In the genomic region with DNA sequence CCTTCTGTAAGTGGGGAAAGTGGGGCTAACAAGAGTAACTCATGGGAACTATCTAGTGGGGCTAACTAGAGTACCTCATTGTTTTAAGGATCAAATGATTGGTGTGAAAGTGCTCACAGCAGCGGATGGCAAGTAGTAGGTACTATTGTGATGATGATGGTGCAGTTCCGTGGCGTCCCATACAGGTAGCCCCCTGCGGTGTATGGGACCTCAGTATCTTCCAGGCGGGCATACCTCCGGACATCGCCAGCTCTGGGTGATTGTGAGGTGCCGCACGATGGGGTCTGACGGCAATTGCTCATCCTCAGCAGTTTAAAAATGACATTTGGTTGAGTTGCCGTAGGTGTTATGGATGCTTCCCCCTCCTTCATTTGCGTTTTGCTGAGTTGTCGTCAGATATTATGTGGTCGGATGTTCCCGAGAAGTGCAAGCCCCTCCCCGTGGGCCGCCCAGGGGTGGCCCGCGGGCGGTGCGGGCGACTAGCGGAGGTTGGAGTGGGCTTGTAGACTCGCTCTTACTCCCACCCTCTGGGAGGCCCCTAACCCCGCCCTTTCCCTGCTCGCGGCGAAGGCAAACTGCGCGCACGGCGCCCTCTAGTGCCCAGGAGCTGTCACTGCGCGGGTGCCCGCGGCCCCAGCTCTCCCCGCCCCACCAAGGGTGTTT, we compare ENCODE assay signal across 8 cellular contexts. TPM values are rescaled to one million over a fixed set of nuclear protein-coding genes. Genes with fewer than 3 reads are reported as not detected.
DNase-seq lines count a peak whose midpoint lies in the region; ATAC-seq and TF ChIP-seq lines count a peak whose summit lies in the region.

No MANE protein-coding gene starts in this region.

- H3K36me3 Mint-ChIP-seq in activated naive CD4-positive, alpha-beta T cell treated with anti-CD3 and anti-CD28 coated beads, Interleukin-2, amount 50 U/mL, for 24 hours: no peaks in the 10 kb centered on the region

- no peak overlapping the region for H3K9ac ChIP-seq in SK-N-SH

- no peaks in the 10 kb centered on the region for H4K20me1 ChIP-seq in SK-N-SH (ENCODE audit: insufficient read depth)

- no peaks in the 10 kb centered on the region for H3K4me1 Mint-ChIP-seq in activated naive CD4-positive, alpha-beta T cell treated with anti-CD3 and anti-CD28 coated beads, Interleukin-2, amount 50 U/mL, for 24 hours

- 4% methylated on average over 29 of the region's 37 CpGs for WGBS in SK-N-SH (ENCODE audit: low lambda C conversion rate)
- WGBS in urinary bladder: 1% methylated on average over 37 of the region's 37 CpGs

- no peak overlapping the region for H3K27ac Mint-ChIP-seq in activated naive CD4-positive, alpha-beta T cell treated with anti-CD3 and anti-CD28 coated beads, Interleukin-2, amount 50 U/mL, for 24 hours

- H3K27me3 ChIP-seq in SK-N-SH (ENCODE audit: insufficient read depth): peaks cover 32% of the 10 kb centered on the region
- H3K27me3 ChIP-seq in left ventricle myocardium inferior (ENCODE audit: low read depth): peaks cover 26% of the 10 kb centered on the region

- peak overlapping the region; percentile 81 for H3K4me2 ChIP-seq in SK-N-SH

- H2AFZ ChIP-seq in SK-N-SH (ENCODE audit: low read depth): peak overlapping the region; percentile 74

- H3F3A ChIP-seq in SK-N-SH (replicated peaks; ENCODE audit: insufficient read depth): no peaks in the 10 kb centered on the region

- peaks cover 5% of the 10 kb centered on the region for H3K27me3 Mint-ChIP-seq in activated naive CD4-positive, alpha-beta T cell treated with anti-CD3 and anti-CD28 coated beads, Interleukin-2, amount 50 U/mL, for 24 hours

- DNase-seq in EH (ENCODE audit: low read depth) (peak; percentile 47), KBM-7 (peak; percentile 89), SK-N-SH (peak; percentile 88), left ventricle myocardium inferior (peak; percentile 52), putamen (ENCODE audit: low spot score) (peak; percentile 13)

- H3K4me3 ChIP-seq in SK-N-SH (ENCODE audit: low read depth in 2 of 2, low read length in 1 of 2) (peak overlapping the region; percentile 47 to 60), left ventricle myocardium inferior (peak overlapping the region; percentile 62), urinary bladder (ENCODE audit: low read depth, low read length) (peak overlapping the region; percentile 30)

- H3K9me3 ChIP-seq in SK-N-SH (no peaks in the 10 kb centered on the region), left ventricle myocardium inferior (replicated peaks) (no peaks in the 10 kb centered on the region)

- POLR2A ChIA-PET in SK-N-SH (lab: Yijun Ruan, JAX): interaction anchor here (0.6 kb wide), 1 partner anchor 14 kb away, joined by 3 read pairs; no protein-coding TSS in a partner anchor

- intact Hi-C loops in left ventricle myocardium inferior (cut with micrococcal nuclease): no loop called here

- H3K36me3 ChIP-seq in SK-N-SH (replicated peaks in 1 of 2; ENCODE audit: control insufficient read depth in 1 of 2, insufficient read depth in 2 of 2, low read length in 1 of 2) (no peaks in the 10 kb centered on the region), left ventricle myocardium inferior (no peaks in the 10 kb centered on the region), urinary bladder (ENCODE audit: insufficient read depth) (no peaks in the 10 kb centered on the region)

- peak; percentile 65 for TF ChIP-seq RAD21 in SK-N-SH (IDR thresholded peaks at IDR 0.05; ENCODE audit: low read length)

- H3K9me3 Mint-ChIP-seq in activated naive CD4-positive, alpha-beta T cell treated with anti-CD3 and anti-CD28 coated beads, Interleukin-2, amount 50 U/mL, for 24 hours: no peaks in the 10 kb centered on the region

- H3K4me1 ChIP-seq in SK-N-SH (ENCODE audit: control insufficient read depth in 1 of 2, insufficient read depth in 2 of 2, low read depth in 1 of 2, low read length in 1 of 2) (peaks cover 0 to 5% of the 10 kb centered on the region in 2 experiments; a peak in 1 of 4 replicates), left ventricle myocardium inferior (peaks cover 5% of the 10 kb centered on the region), urinary bladder (ENCODE audit: insufficient read depth) (no peaks in the 10 kb centered on the region)

- ATAC-seq in GM21723 (IDR thresholded peaks at IDR 0.05; ENCODE audit: unreplicated experiment): peak; percentile 98

- peak; percentile 88 for TF ChIP-seq CTCF in SK-N-SH (IDR thresholded peaks at IDR 0.05)
- TF ChIP-seq CTCF in left ventricle myocardium inferior (IDR thresholded peaks at IDR 0.05; ENCODE audit: borderline replicate concordance): peak; percentile 82

- CTCF ChIA-PET in SK-N-SH (lab: Yijun Ruan, JAX): interaction anchor here (0.6 to 2.3 kb wide), 34 partner anchors 9 to 313 kb away, joined by 3 to 18 read pairs (median 6); partner anchors contain the start of gene GPR101

- no peak overlapping the region for H3K27ac ChIP-seq in SK-N-SH (ENCODE audit: low read depth in 2 of 2, low read length in 1 of 2)
- no peak overlapping the region for H3K27ac ChIP-seq in left ventricle myocardium inferior (replicated peaks)
- no peak overlapping the region for H3K27ac ChIP-seq in urinary bladder (ENCODE audit: low read depth)

- no peaks in the 10 kb centered on the region for H3K79me2 ChIP-seq in SK-N-SH (ENCODE audit: insufficient read depth)

- TF ChIP-seq EP300 in SK-N-SH (IDR thresholded peaks at IDR 0.05; ENCODE audit: borderline replicate concordance in 1 of 2, low read depth in 1 of 2, low read length in 1 of 2): no peak

- peak overlapping the region; percentile 91 for H3K4me3 Mint-ChIP-seq in activated naive CD4-positive, alpha-beta T cell treated with anti-CD3 and anti-CD28 coated beads, Interleukin-2, amount 50 U/mL, for 24 hours

- H3K9me2 ChIP-seq in SK-N-SH: no peaks in the 10 kb centered on the region

- in situ Hi-C loops in KBM-7 (cut with MboI; ENCODE audit: low pct_unique_long_range_greater_than_20kb, low sequenced_read_pairs): no loop called here

TF ChIP-seq in SK-N-SH, 30 proteins besides CTCF, POLR2A, EP300 and RAD21:
- TF ChIP-seq SMC3 (IDR thresholded peaks at IDR 0.05; ENCODE audit: low read depth, low read length) (peak; percentile 45), MAX (IDR thresholded peaks at IDR 0.05; ENCODE audit: low read depth) (no peak), TAF1 (IDR thresholded peaks at IDR 0.05; ENCODE audit: borderline replicate concordance, low read depth, low read length) (no peak)
- TF ChIP-seq, protein P1, sequence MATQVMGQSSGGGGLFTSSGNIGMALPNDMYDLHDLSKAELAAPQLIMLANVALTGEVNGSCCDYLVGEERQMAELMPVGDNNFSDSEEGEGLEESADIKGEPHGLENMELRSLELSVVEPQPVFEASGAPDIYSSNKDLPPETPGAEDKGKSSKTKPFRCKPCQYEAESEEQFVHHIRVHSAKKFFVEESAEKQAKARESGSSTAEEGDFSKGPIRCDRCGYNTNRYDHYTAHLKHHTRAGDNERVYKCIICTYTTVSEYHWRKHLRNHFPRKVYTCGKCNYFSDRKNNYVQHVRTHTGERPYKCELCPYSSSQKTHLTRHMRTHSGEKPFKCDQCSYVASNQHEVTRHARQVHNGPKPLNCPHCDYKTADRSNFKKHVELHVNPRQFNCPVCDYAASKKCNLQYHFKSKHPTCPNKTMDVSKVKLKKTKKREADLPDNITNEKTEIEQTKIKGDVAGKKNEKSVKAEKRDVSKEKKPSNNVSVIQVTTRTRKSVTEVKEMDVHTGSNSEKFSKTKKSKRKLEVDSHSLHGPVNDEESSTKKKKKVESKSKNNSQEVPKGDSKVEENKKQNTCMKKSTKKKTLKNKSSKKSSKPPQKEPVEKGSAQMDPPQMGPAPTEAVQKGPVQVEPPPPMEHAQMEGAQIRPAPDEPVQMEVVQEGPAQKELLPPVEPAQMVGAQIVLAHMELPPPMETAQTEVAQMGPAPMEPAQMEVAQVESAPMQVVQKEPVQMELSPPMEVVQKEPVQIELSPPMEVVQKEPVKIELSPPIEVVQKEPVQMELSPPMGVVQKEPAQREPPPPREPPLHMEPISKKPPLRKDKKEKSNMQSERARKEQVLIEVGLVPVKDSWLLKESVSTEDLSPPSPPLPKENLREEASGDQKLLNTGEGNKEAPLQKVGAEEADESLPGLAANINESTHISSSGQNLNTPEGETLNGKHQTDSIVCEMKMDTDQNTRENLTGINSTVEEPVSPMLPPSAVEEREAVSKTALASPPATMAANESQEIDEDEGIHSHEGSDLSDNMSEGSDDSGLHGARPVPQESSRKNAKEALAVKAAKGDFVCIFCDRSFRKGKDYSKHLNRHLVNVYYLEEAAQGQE (IDR thresholded peaks at IDR 0.05; ENCODE audit: low read depth, low read length): no peak

RNA-seq across cellular contexts. Expression of gene GPR101, which starts 18.3 kb away (rescaled TPM):
- not detected in 2 replicates for polyA plus RNA-seq in SK-N-SH (2012; rRNA removed)
- polyA plus RNA-seq in SK-N-SH (2012; cell fraction: cytosol; rRNA removed): not detected in 2 replicates
- not detected in 2 replicates for polyA plus RNA-seq in SK-N-SH (2012; cell fraction: nucleus; rRNA removed)
- not detected for total RNA-seq in left ventricle myocardium inferior
- not detected for total RNA-seq in urinary bladder
- not detected for polyA plus RNA-seq in urinary bladder

Comparison
In these comparisons a context has a peak if more than half of its experiments do, and no peak if none do; other contexts are left out.
1. DNase-seq: peak in every context shown above with its lines; median percentile 89 in KBM-7; 88 in SK-N-SH; 52 in left ventricle myocardium inferior; 47 in EH; 13 in putamen.